In genomic region chr12:104410326-104410725, GRCh38 we compare ENCODE assay signal across 35 cellular contexts.
"Had no signal": no experiment of that assay in that cellular context is flagged by ENCODE, and none has a peak within 500 bp of the region (broad histone marks: within the 10 kb centered on the region; RNA-seq: fewer than 3 reads in every experiment).

No MANE protein-coding gene starts in this region.

- ATAC-seq: activated CD4-positive, alpha-beta T cell treated with anti-CD3 and anti-CD28 coated beads for 36 hours; activated naive CD8-positive, alpha-beta T cell treated with anti-CD3 and anti-CD28 coated beads, Interleukin-2, amount 50 U/mL, for 24 hours; esophagus mucosa; T-helper 17 cell had no signal

- H3K27me3 Mint-ChIP-seq: activated B cell treated with CpG ODN at 0.5 μM for 24 hours; activated CD4-positive, alpha-beta T cell treated with anti-CD3 and anti-CD28 coated beads for 36 hours; activated CD4-positive, alpha-beta T cell treated with anti-CD3 and anti-CD28 coated beads, Interleukin-2, amount 10 ng/mL, durations not matched to agents 7 days and 5 days; activated naive CD4-positive, alpha-beta T cell treated with anti-CD3 and anti-CD28 coated beads, Interleukin-2, amount 50 U/mL, for 24 hours had no signal

- H3K27ac ChIP-seq: ascending aorta, breast epithelium, cardiac muscle cell, coronary artery, dorsolateral prefrontal cortex, WERI-Rb-1 had no signal

- H3K9me3 ChIP-seq: adrenal gland, ascending aorta had no signal

- H3K27ac Mint-ChIP-seq: activated B cell treated with CpG ODN at 0.5 μM for 24 hours; activated CD4-positive, alpha-beta memory T cell treated with anti-CD3 and anti-CD28 coated beads, Interleukin-2, amount 10 ng/mL, durations not matched to agents 7 days and 5 days; activated CD4-positive, alpha-beta T cell treated with anti-CD3 and anti-CD28 coated beads for 36 hours; activated CD4-positive, alpha-beta T cell treated with anti-CD3 and anti-CD28 coated beads, Interleukin-2, amount 10 ng/mL, durations not matched to agents 7 days and 5 days; activated naive CD4-positive, alpha-beta T cell treated with anti-CD3 and anti-CD28 coated beads for 36 hours; activated naive CD4-positive, alpha-beta T cell treated with anti-CD3 and anti-CD28 coated beads, Interleukin-2, amount 50 U/mL, for 24 hours; activated naive CD8-positive, alpha-beta T cell treated with anti-CD3 and anti-CD28 coated beads for 36 hours; activated naive CD8-positive, alpha-beta T cell treated with anti-CD3 and anti-CD28 coated beads, Interleukin-2, amount 50 U/mL, for 24 hours; activated T-helper 1 cell treated with anti-CD3 and anti-CD28 coated beads, Interleukin-12 subunit alpha, Interleukin-12 subunit beta, Interleukin-2, Interleukin-4 antibody, amounts not matched to agents 30 ng/mL and 10 ng/mL and 1 ng/mL, durations not matched to agents 14 hours and 24 hours and 36 hours; activated T-helper 2 cell treated with anti-CD3 and anti-CD28 coated beads, Interferon-gamma antibody, Interleukin-2, Interleukin-4, amounts not matched to agents 10 μg/mL and 5 μg/mL and 100 μg/mL, durations not matched to agents 14 hours and 24 hours and 36 hours; brain; dendritic cell treated with granulocyte-macrophage colony-stimulating factor and Interleukin-4, amounts not matched to agents 40 ng/mL and 50 ng/mL, for 4 days; endodermal cell; T-helper 17 cell; T-helper 2 cell treated with Interferon-gamma antibody and Interleukin-4, amounts not matched to agents 5 μg/mL and 100 μg/mL, for 36 hours had no signal

- H3K4me1 Mint-ChIP-seq: activated CD4-positive, alpha-beta memory T cell treated with anti-CD3 and anti-CD28 coated beads, Interleukin-2, amount 10 ng/mL, durations not matched to agents 7 days and 5 days; activated CD4-positive, alpha-beta T cell treated with anti-CD3 and anti-CD28 coated beads, Interleukin-2, amount 10 ng/mL, durations not matched to agents 7 days and 5 days; central memory CD8-positive, alpha-beta T cell; T-helper 17 cell had no signal

- H3K36me3 Mint-ChIP-seq: activated naive CD4-positive, alpha-beta T cell treated with anti-CD3 and anti-CD28 coated beads, Interleukin-2, amount 50 U/mL, for 24 hours; brain had no signal

- H3K4me3 Mint-ChIP-seq: activated B cell treated with CpG ODN at 0.5 μM for 24 hours; activated CD4-positive, alpha-beta memory T cell treated with anti-CD3 and anti-CD28 coated beads, Interleukin-2, amount 10 ng/mL, durations not matched to agents 7 days and 5 days; activated CD4-positive, alpha-beta T cell treated with anti-CD3 and anti-CD28 coated beads for 36 hours; activated CD4-positive, alpha-beta T cell treated with anti-CD3 and anti-CD28 coated beads, Interleukin-2, amount 10 ng/mL, durations not matched to agents 7 days and 5 days; activated naive CD4-positive, alpha-beta T cell treated with anti-CD3 and anti-CD28 coated beads for 36 hours; activated naive CD4-positive, alpha-beta T cell treated with anti-CD3 and anti-CD28 coated beads, Interleukin-2, amount 50 U/mL, for 24 hours; activated naive CD8-positive, alpha-beta T cell treated with anti-CD3 and anti-CD28 coated beads for 36 hours; activated naive CD8-positive, alpha-beta T cell treated with anti-CD3 and anti-CD28 coated beads, Interleukin-2, amount 50 U/mL, for 24 hours; activated T-helper 1 cell treated with anti-CD3 and anti-CD28 coated beads, Interleukin-12 subunit alpha, Interleukin-12 subunit beta, Interleukin-2, Interleukin-4 antibody, amounts not matched to agents 30 ng/mL and 10 ng/mL and 1 ng/mL, durations not matched to agents 14 hours and 24 hours and 36 hours; brain; central memory CD8-positive, alpha-beta T cell; dendritic cell treated with granulocyte-macrophage colony-stimulating factor and Interleukin-4, amounts not matched to agents 40 ng/mL and 50 ng/mL, for 4 days; endodermal cell; T-helper 17 cell; T-helper 2 cell treated with Interferon-gamma antibody and Interleukin-4, amounts not matched to agents 5 μg/mL and 100 μg/mL, for 36 hours had no signal

- H3K4me1 ChIP-seq: ascending aorta, breast epithelium had no signal

- H3K36me3 ChIP-seq: adrenal gland, ascending aorta, breast epithelium, cardiac muscle cell, WERI-Rb-1 had no signal

- H3K9me3 Mint-ChIP-seq: activated B cell treated with CpG ODN at 0.5 μM for 24 hours; activated naive CD4-positive, alpha-beta T cell treated with anti-CD3 and anti-CD28 coated beads for 36 hours; activated naive CD4-positive, alpha-beta T cell treated with anti-CD3 and anti-CD28 coated beads, Interleukin-2, amount 50 U/mL, for 24 hours; activated naive CD8-positive, alpha-beta T cell treated with anti-CD3 and anti-CD28 coated beads for 36 hours; activated naive CD8-positive, alpha-beta T cell treated with anti-CD3 and anti-CD28 coated beads, Interleukin-2, amount 50 U/mL, for 24 hours; activated T-helper 2 cell treated with anti-CD3 and anti-CD28 coated beads, Interferon-gamma antibody, Interleukin-2, Interleukin-4, amounts not matched to agents 10 μg/mL and 5 μg/mL and 100 μg/mL, durations not matched to agents 14 hours and 24 hours and 36 hours; central memory CD8-positive, alpha-beta T cell; T-helper 2 cell treated with Interferon-gamma antibody and Interleukin-4, amounts not matched to agents 5 μg/mL and 100 μg/mL, for 36 hours had no signal

- DNase-seq: activated B cell treated with CpG ODN at 0.5 μM for 24 hours; activated CD4-positive, alpha-beta memory T cell treated with anti-CD3 and anti-CD28 coated beads, Interleukin-2, amount 10 ng/mL, durations not matched to agents 7 days and 5 days; activated CD4-positive, alpha-beta T cell treated with anti-CD3 and anti-CD28 coated beads for 36 hours; activated CD4-positive, alpha-beta T cell treated with anti-CD3 and anti-CD28 coated beads, Interleukin-2, amount 10 ng/mL, durations not matched to agents 7 days and 5 days; activated CD4-positive, alpha-beta T cell treated with anti-CD3 and anti-CD28 coated beads, Interleukin-2, amount 50 U/mL, for 4 hours; activated CD4-positive, CD25-positive, alpha-beta regulatory T cell treated with anti-CD3 and anti-CD28 coated beads, Interleukin-2, amount 50 U/mL, for 72 hours; activated effector memory CD4-positive, alpha-beta T cell treated with anti-CD3 and anti-CD28 coated beads, Interleukin-2, amount 50 U/mL, for 16 hours; activated naive CD4-positive, alpha-beta T cell treated with anti-CD3 and anti-CD28 coated beads for 36 hours; activated naive CD8-positive, alpha-beta T cell treated with anti-CD3 and anti-CD28 coated beads for 36 hours; activated naive CD8-positive, alpha-beta T cell treated with anti-CD3 and anti-CD28 coated beads, Interleukin-2, amount 50 U/mL, for 24 hours; activated T-cell treated with anti-CD3 and anti-CD28 coated beads, Interleukin-2, amount 50 U/mL, for 1 hour; activated T-cell treated with anti-CD3 and anti-CD28 coated beads, Interleukin-2, amount 50 U/mL, for 48 hours; adrenal gland; dorsolateral prefrontal cortex; effector memory CD4-positive, alpha-beta T cell; endodermal cell; foreskin fibroblast; head of caudate nucleus; hippocampal formation; T-helper 1 cell; T-helper 17 cell; T1000; WERI-Rb-1 had no signal

- H3K4me3 ChIP-seq: adrenal gland, ascending aorta, breast epithelium, cardiac muscle cell, coronary artery, dorsolateral prefrontal cortex had no signal

- H3K27me3 ChIP-seq: adrenal gland, ascending aorta, breast epithelium, cardiac muscle cell, dorsolateral prefrontal cortex had no signal
